8 cellular contexts compared by ENCODE assay signal in genomic region chr10:91210435-91210834, GRCh38. TPM values are rescaled to one million over a fixed set of nuclear protein-coding genes. Genes with fewer than 3 reads are reported as not detected.
DNase-seq lines count a peak whose midpoint lies in the region; ATAC-seq and TF ChIP-seq lines count a peak whose summit lies in the region.

No MANE protein-coding gene starts in this region.

- no peak overlapping the region for H3K4me3 ChIP-seq in BE2C (ENCODE audit: low read depth, low read length)

- H3K27me3 ChIP-seq in BE2C = no peaks in the 10 kb centered on the region

- ATAC-seq in GM19324 (IDR thresholded peaks at IDR 0.05; ENCODE audit: low FRiP score, unreplicated experiment) = peak; percentile 93
- ATAC-seq in HG03097 (IDR thresholded peaks at IDR 0.05; ENCODE audit: low FRiP score, unreplicated experiment) = peak; percentile 66
- ATAC-seq in naive thymus-derived CD8-positive, alpha-beta T cell = peak; percentile 63 to 65

- no peaks in the 10 kb centered on the region for H3K9me3 Mint-ChIP-seq in naive thymus-derived CD8-positive, alpha-beta T cell

- POLR2A ChIA-PET in naive thymus-derived CD8-positive, alpha-beta T cell (lab: Charles Lee) = interaction anchor here (0.7 kb wide), 1 partner anchor 48 kb away, joined by 3 read pairs; no protein-coding TSS in a partner anchor

- H3K36me3 ChIP-seq in BE2C = no peaks in the 10 kb centered on the region

- peak overlapping the region in 2 of 10 donors; percentile 0 to 6 for H3K4me3 Mint-ChIP-seq in naive thymus-derived CD8-positive, alpha-beta T cell

- H3K9me3 ChIP-seq in BE2C = no peaks in the 10 kb centered on the region

- H3K4me1 ChIP-seq in BE2C = peaks cover 12% of the 10 kb centered on the region

- peaks cover 0 to 3% (median 0%) of the 10 kb centered on the region in 3 donors for H3K36me3 Mint-ChIP-seq in naive thymus-derived CD8-positive, alpha-beta T cell

- DNase-seq in BE2C (peak; percentile 66), NCI-H345 treated with DMSO at 0.1 percent for 48 hours (lab: John Stamatoyannopoulos, UW; ENCODE audit: unreplicated experiment) (peak; percentile 94), T-helper 1 cell (no peak), mucosa of gallbladder (ENCODE audit: low spot score) (no peak)
- DNase-seq in naive thymus-derived CD8-positive, alpha-beta T cell = peak in 5 of 10 donors; percentile 24 to 41 (median 27)
- no peak for DNase-seq in stimulated activated CD4-positive, alpha-beta T cell treated with anti-CD3 and anti-CD28 coated beads, Interleukin-12 subunit alpha, Interleukin-12 subunit beta, amount 100 ng/mL, for 4 hours

- H3K27me3 Mint-ChIP-seq in naive thymus-derived CD8-positive, alpha-beta T cell = no peaks in the 10 kb centered on the region

- no peak for TF ChIP-seq CTCF in BE2C (IDR thresholded peaks at IDR 0.05; ENCODE audit: low read depth, low read length)

- peaks cover 29 to 83% (median 67%) of the 10 kb centered on the region in 4 donors for H3K4me1 Mint-ChIP-seq in naive thymus-derived CD8-positive, alpha-beta T cell

- H3K27ac Mint-ChIP-seq in naive thymus-derived CD8-positive, alpha-beta T cell = peak overlapping the region in 7 of 10 donors; percentile 12 to 60 (median 24)

RNA-seq across cellular contexts. Expression of gene PCGF5, which starts 10.0 kb away (rescaled TPM):
- polyA plus RNA-seq in BE2C (2012; ENCODE audit: insufficient read depth, insufficient read length, low read depth) = 4.0 TPM
- total RNA-seq in naive thymus-derived CD8-positive, alpha-beta T cell = 10 to 100 TPM; 51.1 to 51.7 TPM
- 10 to 100 TPM; 55.7 to 73.5 (median 60.8) TPM for polyA plus RNA-seq in naive thymus-derived CD8-positive, alpha-beta T cell
- 45.0 TPM for total RNA-seq in mucosa of gallbladder

Comparison
In these comparisons a context has a peak if more than half of its experiments do, and no peak if none do; other contexts are left out.
1. DNase-seq: peak in BE2C (single experiment) and NCI-H345 treated with DMSO at 0.1 percent for 48 hours (single experiment); none in T-helper 1 cell (0 of 5), mucosa of gallbladder (single experiment) and stimulated activated CD4-positive, alpha-beta T cell treated with anti-CD3 and anti-CD28 coated beads, Interleukin-12 subunit alpha, Interleukin-12 subunit beta, amount 100 ng/mL, for 4 hours (single experiment).
2. Peak in every context shown above with its lines, with median percentiles within 50 percentile points of each other: ATAC-seq.